16 cellular contexts compared by ENCODE assay signal in the genomic region with DNA sequence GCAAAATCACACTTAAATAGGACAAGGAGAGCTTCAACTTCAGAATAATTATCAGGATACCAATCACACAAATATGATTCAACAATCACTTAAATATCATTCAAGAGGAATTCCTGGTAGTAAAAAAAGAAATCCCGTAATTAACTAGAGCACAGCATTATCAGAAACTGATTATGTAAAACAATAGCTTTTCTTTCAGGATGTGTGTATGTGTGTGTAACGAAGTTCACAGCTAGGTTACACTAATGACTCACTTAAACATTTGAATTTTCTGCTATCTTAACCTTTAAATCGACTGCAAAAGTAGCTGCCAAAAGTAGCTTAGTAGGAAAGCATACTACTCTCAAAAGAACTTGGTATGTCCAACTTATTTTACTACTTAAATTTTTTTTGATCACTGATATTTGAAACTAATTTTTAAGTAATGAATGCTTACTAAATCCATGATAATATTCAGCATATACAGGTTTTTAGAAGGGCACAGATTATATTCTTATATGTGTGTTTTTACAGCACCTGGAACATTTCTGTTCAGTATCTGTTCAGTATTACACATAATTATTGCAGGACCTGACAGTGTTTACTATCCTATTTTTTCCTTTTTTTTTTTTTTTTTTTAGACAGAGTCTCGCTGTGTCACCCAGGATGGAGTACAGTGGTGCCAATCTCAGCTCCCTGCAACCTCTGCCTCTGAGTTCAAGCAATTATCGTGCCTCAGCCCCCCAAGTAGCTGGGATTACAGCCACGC. TPM values are rescaled to one million over a fixed set of nuclear protein-coding genes. Genes with fewer than 3 reads are reported as not detected.
DNase-seq lines count a peak whose midpoint lies in the region; ATAC-seq and TF ChIP-seq lines count a peak whose summit lies in the region.
"Had no signal": no experiment of that assay in that cellular context is flagged by ENCODE, and none has a peak within 500 bp of the region (broad histone marks: within the 10 kb centered on the region; RNA-seq: fewer than 3 reads in every experiment).

No MANE protein-coding gene starts in this region.

- H3K4me3 Mint-ChIP-seq in central memory CD8-positive, alpha-beta T cell: no peak overlapping the region

- no peak for DNase-seq in heart right ventricle
- DNase-seq in left cardiac atrium: no peak
- no peak for DNase-seq in central memory CD8-positive, alpha-beta T cell (ENCODE audit: low spot score in 2 of 2)
- DNase-seq in tibial nerve (ENCODE audit: low spot score in 2 of 2): no peak
- DNase-seq in NCI-H526 (lab: John Stamatoyannopoulos, UW): no peak
- DNase-seq: cortex of kidney, DMS53, foreskin melanocyte, H7, kidney glomerular epithelial cell, NCI-H1436, NCI-H524, SHP77 had no signal

- TF ChIP-seq POLR2A in tibial nerve (IDR thresholded peaks at IDR 0.05): no peak

- 61 to 62% methylated on average over 6 of the region's 6 CpGs for WGBS in heart right ventricle, 2 donors
- 47 to 51% methylated on average over 6 of the region's 6 CpGs for WGBS in tibial nerve, 2 donors

- H3K27ac Mint-ChIP-seq in central memory CD8-positive, alpha-beta T cell (ENCODE audit: low read depth): peak overlapping the region; percentile 33

- H3K27ac ChIP-seq in heart right ventricle (peak overlapping the region in 7 of 10 donors; percentile 1 to 67 (median 38)), muscle layer of duodenum (ENCODE audit: low read length) (peak overlapping the region; percentile 35), tibial nerve (peak overlapping the region in 3 of 4 donors; percentile 11 to 95 (median 64))

- H3K9me3 ChIP-seq in heart right ventricle (no peaks in the 10 kb centered on the region), muscle layer of duodenum (ENCODE audit: control insufficient read depth in 1 of 2, low read length in 2 of 2) (no peaks in the 10 kb centered on the region), tibial nerve (no peaks in the 10 kb centered on the region)

- H3K36me3 ChIP-seq in heart right ventricle: no peaks in the 10 kb centered on the region
- no peaks in the 10 kb centered on the region for H3K36me3 ChIP-seq in muscle layer of duodenum (ENCODE audit: control insufficient read depth in 1 of 2, insufficient read depth in 2 of 2, low read length in 2 of 2)
- no peaks in the 10 kb centered on the region for H3K36me3 ChIP-seq in tibial nerve

- no peak for TF ChIP-seq EP300 in tibial nerve (IDR thresholded peaks at IDR 0.05)

- TF ChIP-seq CTCF in heart right ventricle (IDR thresholded peaks at IDR 0.05): no peak
- no peak for TF ChIP-seq CTCF in tibial nerve (IDR thresholded peaks at IDR 0.05)

- H3K27me3 Mint-ChIP-seq in central memory CD8-positive, alpha-beta T cell: no peaks in the 10 kb centered on the region

- H3K4me3 ChIP-seq in heart right ventricle (no peak overlapping the region), muscle layer of duodenum (ENCODE audit: low read depth in 1 of 2, low read length in 2 of 2) (no peak overlapping the region), tibial nerve (no peak overlapping the region)

- no peaks in the 10 kb centered on the region for H3K9me3 Mint-ChIP-seq in central memory CD8-positive, alpha-beta T cell

- H3K36me3 Mint-ChIP-seq in central memory CD8-positive, alpha-beta T cell (ENCODE audit: insufficient read depth): peaks cover 14% of the 10 kb centered on the region

- intact Hi-C loops in heart right ventricle (cut with DNase I): no loop called here
- intact Hi-C loops in left cardiac atrium (cut with DNase I): no loop called here

- H3K4me1 ChIP-seq in heart right ventricle (peaks cover 0 to 52% (median 31%) of the 10 kb centered on the region in 9 donors), muscle layer of duodenum (ENCODE audit: control insufficient read depth in 1 of 2, insufficient read depth in 2 of 2, low read length in 2 of 2) (peaks cover 11 to 45% of the 10 kb centered on the region in 2 donors), tibial nerve (peaks cover 0 to 66% (median 21%) of the 10 kb centered on the region in 4 donors)

- H3K27me3 ChIP-seq in heart right ventricle (no peaks in the 10 kb centered on the region), muscle layer of duodenum (ENCODE audit: low read depth, low read length) (no peaks in the 10 kb centered on the region), tibial nerve (no peaks in the 10 kb centered on the region)

- H3K4me1 Mint-ChIP-seq in central memory CD8-positive, alpha-beta T cell: peaks cover 54% of the 10 kb centered on the region

- ATAC-seq in heart right ventricle (no peak), left cardiac atrium (no peak), HG03159 (IDR thresholded peaks at IDR 0.05; ENCODE audit: unreplicated experiment) (no peak), GM19467 (IDR thresholded peaks at IDR 0.05; ENCODE audit: unreplicated experiment) (no peak)
- no peak for ATAC-seq in central memory CD8-positive, alpha-beta T cell (replicated peaks; ENCODE audit: extremely low read depth, poor library complexity, severe bottlenecking)

RNA-seq across cellular contexts. Expression of a gene that starts 4.2 kb away (rescaled TPM):
- total RNA-seq in heart right ventricle (100 to 1,000 TPM; 107 to 163 (median 144) TPM), left cardiac atrium (100 to 1,000 TPM; 128 to 162 TPM), tibial nerve (100 to 1,000 TPM in 2 of 4 donors, 10 to 100 TPM in 2; 86.4 to 111 (median 103) TPM)
- 10 to 100 TPM; 46.5 to 62.3 TPM for polyA plus RNA-seq in heart right ventricle
